In the genomic region with DNA sequence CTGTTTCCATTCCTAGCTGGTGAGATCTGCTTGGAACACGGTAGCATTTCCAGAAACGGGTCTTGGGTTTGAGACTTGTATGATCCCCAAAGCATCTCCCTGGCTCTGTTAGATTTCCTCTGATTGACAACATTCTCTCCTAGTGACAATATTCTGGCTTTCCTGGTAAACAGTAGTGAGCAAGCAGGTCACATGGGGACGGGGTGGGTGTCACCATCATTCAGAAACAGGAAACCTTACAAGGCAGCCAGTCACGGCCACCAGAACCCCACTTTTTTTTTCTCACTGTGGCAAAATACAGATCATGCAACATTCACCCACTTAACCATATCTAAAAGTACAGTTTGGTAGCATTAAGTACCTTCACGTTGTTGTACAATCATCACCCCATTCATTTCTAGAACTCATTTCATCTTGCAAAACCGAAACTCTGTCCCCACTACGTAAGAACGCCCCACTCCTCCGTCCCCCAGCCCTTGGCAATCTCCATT, we compare ENCODE assay signal across 11 cellular contexts.
A peak's percentile ranks its signal among the peaks of the same experiment; 100 is the strongest.
DNase-seq lines count a peak whose midpoint lies in the region; ATAC-seq and TF ChIP-seq lines count a peak whose summit lies in the region.
"Had no signal": no experiment of that assay in that cellular context is flagged by ENCODE, and none has a peak within 500 bp of the region (broad histone marks: within the 10 kb centered on the region; RNA-seq: fewer than 3 reads in every experiment).

No MANE protein-coding gene starts in this region.

- peak overlapping the region; percentile 61 for H3K4me3 Mint-ChIP-seq in activated naive CD8-positive, alpha-beta T cell
- peak overlapping the region; percentile 83 for H3K4me3 Mint-ChIP-seq in memory B cell

- TF ChIP-seq CTCF in Loucy (conservative IDR thresholded peaks at IDR 0.05; ENCODE audit: low read length) (no peak), testis (IDR thresholded peaks at IDR 0.05) (no peak)

- H3K4me3 ChIP-seq in Loucy (ENCODE audit: low read length, poor library complexity, severe bottlenecking) (peak overlapping the region; percentile 83), testis (no peak overlapping the region)
- H3K4me3 ChIP-seq: dorsolateral prefrontal cortex had no signal

- 74 to 76% methylated on average over 9 of the region's 9 CpGs for WGBS in testis, 2 donors

- H3K27ac Mint-ChIP-seq in activated naive CD8-positive, alpha-beta T cell: peak overlapping the region; percentile 18
- H3K27ac Mint-ChIP-seq in memory B cell: peak overlapping the region; percentile 16

- H3K27ac ChIP-seq in testis: no peak overlapping the region
- H3K27ac ChIP-seq: C4-2B, dorsolateral prefrontal cortex had no signal

- H3K4me1 ChIP-seq in Loucy (ENCODE audit: insufficient read depth, low read length, poor library complexity, severe bottlenecking): peaks cover 38% of the 10 kb centered on the region
- H3K4me1 ChIP-seq in testis: no peaks in the 10 kb centered on the region

- intact Hi-C loops in testis (cut with DNase I; ENCODE audit: low total_unique reads): no loop called here

- H3K4me1 Mint-ChIP-seq in activated naive CD8-positive, alpha-beta T cell (ENCODE audit: low read depth): peaks cover 14% of the 10 kb centered on the region
- H3K4me1 Mint-ChIP-seq in memory B cell: peaks cover 12% of the 10 kb centered on the region

- no peaks in the 10 kb centered on the region for H4K20me1 ChIP-seq in Loucy (ENCODE audit: insufficient read depth, low read length, poor library complexity, severe bottlenecking)

- no peak for TF ChIP-seq POLR2A in testis (IDR thresholded peaks at IDR 0.05)

- no peaks in the 10 kb centered on the region for H3F3A ChIP-seq in Loucy (ENCODE audit: low read depth)

- peak; percentile 12 to 22 for DNase-seq in AML-193 (lab: John Stamatoyannopoulos, UW)
- no peak for DNase-seq in memory B cell (ENCODE audit: low spot score in 2 of 2)
- no peak for DNase-seq in testis
- no peak for DNase-seq in EL
- DNase-seq: NCI-H1105 had no signal

- no peaks in the 10 kb centered on the region for H3K36me3 Mint-ChIP-seq in activated naive CD8-positive, alpha-beta T cell
- no peaks in the 10 kb centered on the region for H3K36me3 Mint-ChIP-seq in memory B cell

- H3K27me3 ChIP-seq in Loucy (ENCODE audit: insufficient read depth, low read length, poor library complexity, severe bottlenecking) (no peaks in the 10 kb centered on the region), testis (no peaks in the 10 kb centered on the region)

- peaks cover 100% of the 10 kb centered on the region for H3K79me2 ChIP-seq in Loucy (ENCODE audit: insufficient read depth, low read length)

- peaks cover 11% of the 10 kb centered on the region for H3K27me3 Mint-ChIP-seq in activated naive CD8-positive, alpha-beta T cell
- peaks cover 5% of the 10 kb centered on the region for H3K27me3 Mint-ChIP-seq in memory B cell

- H3K36me3 ChIP-seq in Loucy (ENCODE audit: insufficient read depth, low read length) (no peaks in the 10 kb centered on the region), testis (ENCODE audit: low read depth, missing control alignments) (no peaks in the 10 kb centered on the region)

- ATAC-seq in memory B cell (ENCODE audit: low read depth): peak; percentile 75
- no peak for ATAC-seq in HG03097 (IDR thresholded peaks at IDR 0.05; ENCODE audit: low FRiP score, unreplicated experiment)
- no peak for ATAC-seq in GM19035 (IDR thresholded peaks at IDR 0.05; ENCODE audit: unreplicated experiment)

- peak overlapping the region; percentile 27 for H3K9ac ChIP-seq in Loucy (ENCODE audit: low read depth, low read length, poor library complexity, severe bottlenecking)

- H3K9me2 ChIP-seq in Loucy (replicated peaks; ENCODE audit: low read depth, low read length): no peaks in the 10 kb centered on the region

- peak overlapping the region; percentile 79 for H3K4me2 ChIP-seq in Loucy (ENCODE audit: low read depth, low read length, poor library complexity, severe bottlenecking)

- no peak overlapping the region for H2AFZ ChIP-seq in Loucy (ENCODE audit: low read length)

- H3K9me3 ChIP-seq in Loucy (ENCODE audit: insufficient read depth, low read depth, low read length): no peaks in the 10 kb centered on the region
- no peaks in the 10 kb centered on the region for H3K9me3 ChIP-seq in testis

- no peaks in the 10 kb centered on the region for H3K9me3 Mint-ChIP-seq in activated naive CD8-positive, alpha-beta T cell (ENCODE audit: low read depth)
- H3K9me3 Mint-ChIP-seq in memory B cell: no peaks in the 10 kb centered on the region

Comparison
In these comparisons a context has a peak if more than half of its experiments do, and no peak if none do; other contexts are left out.
1. DNase-seq: peak in AML-193 (2 of 2); none in memory B cell (0 of 2), testis (single experiment) and EL (single experiment).